Comparison of ENCODE assay signal across 1 cellular context in genomic region chr2:79511320-79511951, GRCh38.
TF ChIP-seq lines count a peak whose summit lies in the region.

No MANE protein-coding gene starts in this region.

TF ChIP-seq in K562, 482 proteins besides CTCF, POLR2A, EP300 and RAD21 (continued from another document and continues in another):
- TF ChIP-seq MGA (IDR thresholded peaks at IDR 0.05), result 0 out of 2 replicates have a peak, but pooled peaks have one; percentile 26
- no peak for TF ChIP-seq ZNF75A (CRISPR knock-in tag; IDR thresholded peaks at IDR 0.05)
- TF ChIP-seq ETS1 (conservative IDR thresholded peaks at IDR 0.05; ENCODE audit: control insufficient read depth, low read depth, low read length), result no peak
- 0 out of 2 replicates have a peak, but pooled peaks have one; percentile 28 for TF ChIP-seq ZNF766 (CRISPR knock-in tag; conservative IDR thresholded peaks at IDR 0.05)
- no peak for TF ChIP-seq MCM7 (IDR thresholded peaks at IDR 0.05)
- TF ChIP-seq SRSF7 (optimal IDR thresholded peaks at IDR 0.05; ENCODE audit: low read depth, low read length), result no peak
- no peak for TF ChIP-seq ELK3 (CRISPR knock-in tag; IDR thresholded peaks at IDR 0.05)
- no peak for TF ChIP-seq SLC30A9 (CRISPR knock-in tag; IDR thresholded peaks at IDR 0.05)
- no peak for TF ChIP-seq HMGN3 (IDR thresholded peaks at IDR 0.05; ENCODE audit: borderline replicate concordance, extremely low read depth, insufficient read length, low read depth, low read length)
- TF ChIP-seq REST (CRISPR knock-in tag; IDR thresholded peaks at IDR 0.05; ENCODE audit: low read depth), result peak; percentile 87
- no peak for TF ChIP-seq ZNF76 (CRISPR knock-in tag; IDR thresholded peaks at IDR 0.05; ENCODE audit: borderline replicate concordance)
- no peak for TF ChIP-seq PKNOX1 (IDR thresholded peaks at IDR 0.05)
- no peak for TF ChIP-seq ILF3 (IDR thresholded peaks at IDR 0.05; ENCODE audit: borderline replicate concordance)
- no peak for TF ChIP-seq TAL1 (IDR thresholded peaks at IDR 0.05)
- TF ChIP-seq CSDE1 (IDR thresholded peaks at IDR 0.05), result no peak
- TF ChIP-seq MIER1 (IDR thresholded peaks at IDR 0.05; ENCODE audit: low read depth), result peak; percentile 88
- no peak for TF ChIP-seq RB1 (IDR thresholded peaks at IDR 0.05; ENCODE audit: low read depth)
- TF ChIP-seq POLR2G (IDR thresholded peaks at IDR 0.05; ENCODE audit: low read depth, low read length), result no peak
- no peak for TF ChIP-seq TRIM24 (IDR thresholded peaks at IDR 0.05)
- TF ChIP-seq SNRNP70 (optimal IDR thresholded peaks at IDR 0.05; ENCODE audit: low read depth, low read length), result no peak
- no peak for TF ChIP-seq ZBTB34 (CRISPR knock-in tag; IDR thresholded peaks at IDR 0.05)
- TF ChIP-seq EHMT2 (IDR thresholded peaks at IDR 0.05), result peak; percentile 95
- TF ChIP-seq ZNF318 (IDR thresholded peaks at IDR 0.05; ENCODE audit: borderline replicate concordance in 1 of 2, low read depth in 1 of 2), result no peak
- no peak for TF ChIP-seq NFE2 (IDR thresholded peaks at IDR 0.05; ENCODE audit: low read depth)
